In the genomic region with DNA sequence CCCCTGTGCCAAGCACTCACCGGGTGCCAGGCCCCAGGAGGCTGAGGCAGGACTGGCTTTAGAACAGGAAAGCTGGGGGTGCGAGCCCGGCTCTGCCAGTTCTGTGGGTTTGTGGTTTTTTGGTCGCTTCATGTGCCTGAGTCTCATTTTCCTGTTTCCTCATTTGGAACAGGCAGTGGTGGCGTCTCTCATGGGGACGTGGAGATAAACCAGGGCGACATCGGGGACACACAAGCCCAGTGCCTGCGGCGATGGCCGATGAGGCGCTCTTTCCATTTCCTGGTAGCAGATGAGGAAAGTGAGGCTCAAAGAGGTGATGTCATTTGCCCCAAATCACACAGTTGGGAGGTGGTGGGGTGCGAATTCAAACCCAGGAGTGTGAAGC, we compare ENCODE assay signal across 9 cellular contexts. TPM values are rescaled to one million over a fixed set of nuclear protein-coding genes. Genes with fewer than 3 reads are reported as not detected.
DNase-seq lines count a peak whose midpoint lies in the region; ATAC-seq and TF ChIP-seq lines count a peak whose summit lies in the region.
"Had no signal": no experiment of that assay in that cellular context is flagged by ENCODE, and none has a peak within 500 bp of the region (broad histone marks: within the 10 kb centered on the region; RNA-seq: fewer than 3 reads in every experiment).

No MANE protein-coding gene starts in this region.

- POLR2A ChIA-PET in activated CD4-positive, alpha-beta memory T cell treated with anti-CD3 and anti-CD28 coated beads, Interleukin-2, amount 10 ng/mL, durations not matched to agents 7 days and 5 days (lab: Charles Lee): no interaction called here
- POLR2A ChIA-PET in A673 (lab: Charles Lee; ENCODE audit: low non-redundant PET): no interaction called here

- in situ Hi-C loops in G401 (cut with HindIII; ENCODE audit: low sequenced_read_pairs): no loop called here

- TF ChIP-seq CTCF in NB4 (IDR thresholded peaks at IDR 0.05; ENCODE audit: low read depth, low read length): no peak
- TF ChIP-seq CTCF in right lobe of liver (IDR thresholded peaks at IDR 0.05): no peak
- no peak for TF ChIP-seq CTCF in A673 (conservative IDR thresholded peaks at IDR 0.05; ENCODE audit: low read depth, low read length)

- intact Hi-C loops in right lobe of liver (cut with DNase I) (no loop called here), A673 (cut with micrococcal nuclease; ENCODE audit: unreplicated experiment) (no loop called here)

- H3K27me3 ChIP-seq in right lobe of liver: no peaks in the 10 kb centered on the region
- H3K27me3 ChIP-seq in A673 (replicated peaks; ENCODE audit: insufficient read depth, low read depth, low read length, poor library complexity): no peaks in the 10 kb centered on the region

- CTCF ChIA-PET in activated CD4-positive, alpha-beta memory T cell treated with anti-CD3 and anti-CD28 coated beads, Interleukin-2, amount 10 ng/mL, durations not matched to agents 7 days and 5 days (lab: Charles Lee): no interaction called here
- CTCF ChIA-PET in A673 (lab: Charles Lee): interaction anchor here (0.6 kb wide), 1 partner anchor 1590 kb away, joined by 5 read pairs; no protein-coding TSS in a partner anchor

- no peak overlapping the region for H3K4me3 ChIP-seq in NB4 (ENCODE audit: low read depth, low read length)
- no peak overlapping the region for H3K4me3 ChIP-seq in right lobe of liver
- no peak overlapping the region for H3K4me3 ChIP-seq in A673 (ENCODE audit: low read depth, low read length, poor library complexity, severe bottlenecking)

- no peaks in the 10 kb centered on the region for H3K9me3 Mint-ChIP-seq in activated CD4-positive, alpha-beta memory T cell treated with anti-CD3 and anti-CD28 coated beads, Interleukin-2, amount 10 ng/mL, durations not matched to agents 7 days and 5 days
- no peaks in the 10 kb centered on the region for H3K9me3 Mint-ChIP-seq in stimulated activated naive CD8-positive, alpha-beta T cell treated with anti-CD3 and anti-CD28 coated beads, Interleukin-15, amount 100 ng/mL, for 72 hours

- no TSS peak for BruUV-seq in A673 (replicated peaks; lab: Mats Ljungman, UMichigan)

- H3K36me3 ChIP-seq in right lobe of liver: no peaks in the 10 kb centered on the region
- H3K36me3 ChIP-seq in A673 (ENCODE audit: insufficient read depth, low read length, poor library complexity, severe bottlenecking): no peaks in the 10 kb centered on the region

- DNase-seq in NB4 (ENCODE audit: low read depth) (peak; percentile 94), right lobe of liver (peak in 2 of 3 donors; percentile 76 to 83), NCI-H1105 (lab: John Stamatoyannopoulos, UW) (no peak), G401 (ENCODE audit: low spot score) (no peak), A673 (ENCODE audit: low spot score) (no peak)
- peak; percentile 58 for DNase-seq in activated CD4-positive, alpha-beta memory T cell treated with anti-CD3 and anti-CD28 coated beads, Interleukin-2, amount 10 ng/mL, durations not matched to agents 7 days and 5 days
- DNase-seq in stimulated activated naive CD8-positive, alpha-beta T cell treated with anti-CD3 and anti-CD28 coated beads, Interleukin-15, amount 100 ng/mL, for 72 hours: peak; percentile 42 to 71
- DNase-seq: NCI-H69 had no signal

- no peaks in the 10 kb centered on the region for H3K9me3 ChIP-seq in right lobe of liver
- no peaks in the 10 kb centered on the region for H3K9me3 ChIP-seq in A673 (ENCODE audit: low read depth, low read length, poor library complexity, severe bottlenecking)

- peak in 3 of 4 donors; percentile 20 to 23 (median 20) for ATAC-seq in right lobe of liver
- ATAC-seq in stimulated activated naive CD8-positive, alpha-beta T cell treated with anti-CD3 and anti-CD28 coated beads, Interleukin-15, amount 100 ng/mL, for 72 hours: peak; percentile 92
- no peak for ATAC-seq in GM21390 (IDR thresholded peaks at IDR 0.05; ENCODE audit: unreplicated experiment)

- peaks cover 23% of the 10 kb centered on the region for H3K4me1 Mint-ChIP-seq in activated CD4-positive, alpha-beta memory T cell treated with anti-CD3 and anti-CD28 coated beads, Interleukin-2, amount 10 ng/mL, durations not matched to agents 7 days and 5 days
- peaks cover 28% of the 10 kb centered on the region for H3K4me1 Mint-ChIP-seq in stimulated activated naive CD8-positive, alpha-beta T cell treated with anti-CD3 and anti-CD28 coated beads, Interleukin-15, amount 100 ng/mL, for 72 hours

- H3K4me3 Mint-ChIP-seq in activated CD4-positive, alpha-beta memory T cell treated with anti-CD3 and anti-CD28 coated beads, Interleukin-2, amount 10 ng/mL, durations not matched to agents 7 days and 5 days: no peak overlapping the region
- H3K4me3 Mint-ChIP-seq in stimulated activated naive CD8-positive, alpha-beta T cell treated with anti-CD3 and anti-CD28 coated beads, Interleukin-15, amount 100 ng/mL, for 72 hours: peak overlapping the region; percentile 47 to 54

- H3K4me1 ChIP-seq in right lobe of liver (peaks cover 0 to 55% (median 21%) of the 10 kb centered on the region in 4 donors), A673 (ENCODE audit: insufficient read depth, low read length, poor library complexity, severe bottlenecking) (no peaks in the 10 kb centered on the region)

- no peaks in the 10 kb centered on the region for H3K36me3 Mint-ChIP-seq in activated CD4-positive, alpha-beta memory T cell treated with anti-CD3 and anti-CD28 coated beads, Interleukin-2, amount 10 ng/mL, durations not matched to agents 7 days and 5 days (ENCODE audit: low read depth)

- WGBS in right lobe of liver (ENCODE audit: insufficient coverage, low coverage, low lambda C conversion rate, missing lambda C conversion rate): 65% methylated on average over 5 of the region's 13 CpGs

- H3K27me3 Mint-ChIP-seq in activated CD4-positive, alpha-beta memory T cell treated with anti-CD3 and anti-CD28 coated beads, Interleukin-2, amount 10 ng/mL, durations not matched to agents 7 days and 5 days: peaks cover 5% of the 10 kb centered on the region
- no peaks in the 10 kb centered on the region for H3K27me3 Mint-ChIP-seq in stimulated activated naive CD8-positive, alpha-beta T cell treated with anti-CD3 and anti-CD28 coated beads, Interleukin-15, amount 100 ng/mL, for 72 hours

- H3K27ac ChIP-seq in right lobe of liver (peak overlapping the region in 1 of 3 donors; percentile 36), A673 (ENCODE audit: low read depth, low read length, poor library complexity, severe bottlenecking) (no peak overlapping the region)

- H3K27ac Mint-ChIP-seq in activated CD4-positive, alpha-beta memory T cell treated with anti-CD3 and anti-CD28 coated beads, Interleukin-2, amount 10 ng/mL, durations not matched to agents 7 days and 5 days: no peak overlapping the region
- H3K27ac Mint-ChIP-seq in stimulated activated naive CD8-positive, alpha-beta T cell treated with anti-CD3 and anti-CD28 coated beads, Interleukin-15, amount 100 ng/mL, for 72 hours: peak overlapping the region; percentile 81 to 94

- TF ChIP-seq POLR2A in NB4 (IDR thresholded peaks at IDR 0.05; ENCODE audit: extremely low read depth, insufficient read length) (no peak), right lobe of liver (IDR thresholded peaks at IDR 0.05) (no peak)

RNA-seq across cellular contexts. Expression of a gene that starts 20.8 kb away (rescaled TPM):
- 1 to 10 TPM; 3.0 to 3.1 TPM for total RNA-seq in activated CD4-positive, alpha-beta memory T cell treated with anti-CD3 and anti-CD28 coated beads, Interleukin-2, amount 10 ng/mL, durations not matched to agents 7 days and 5 days
- total RNA-seq in right lobe of liver (10 to 100 TPM; 15.1 to 35.8 (median 28.5) TPM), A673 (2021) (37.5 and 39.3 TPM in 2 replicates)
- total RNA-seq in G401 (2014; rRNA removed; shearing (Covaris generic)): 119 and 129 TPM in 2 replicates

Comparison
In these comparisons a context has a peak if more than half of its experiments do, and no peak if none do; other contexts are left out.
1. DNase-seq: peak in NB4 (single experiment), activated CD4-positive, alpha-beta memory T cell treated with anti-CD3 and anti-CD28 coated beads, Interleukin-2, amount 10 ng/mL, durations not matched to agents 7 days and 5 days (single experiment), right lobe of liver (2 of 3) and stimulated activated naive CD8-positive, alpha-beta T cell treated with anti-CD3 and anti-CD28 coated beads, Interleukin-15, amount 100 ng/mL, for 72 hours (2 of 2); none in NCI-H1105 (single experiment), G401 (single experiment) and A673 (single experiment).